Comparison of ENCODE assay signal across 1 cellular context in genomic region chr11:65596520-65596919, GRCh38.
TF ChIP-seq lines count a peak whose summit lies in the region.

No MANE protein-coding gene starts in this region.

TF ChIP-seq in K562, 482 proteins besides CTCF, POLR2A, EP300 and RAD21:
- TF ChIP-seq POLR2G (IDR thresholded peaks at IDR 0.05; ENCODE audit: low read depth, low read length) (peak; percentile 23; the same call in 1 of the 2 replicates), POLR2AphosphoS2 (IDR thresholded peaks at IDR 0.05; ENCODE audit: low read length) (no peak), ZNF12 (CRISPR knock-in tag; IDR thresholded peaks at IDR 0.05) (no peak)
